23 cellular contexts compared by ENCODE assay signal in genomic region chr4:74665346-74665745, GRCh38.
DNase-seq lines count a peak whose midpoint lies in the region; ATAC-seq, FAIRE-seq and TF ChIP-seq lines count a peak whose summit lies in the region.
"Had no signal": no experiment of that assay in that cellular context is flagged by ENCODE, and none has a peak within 500 bp of the region (broad histone marks: within the 10 kb centered on the region; RNA-seq: fewer than 3 reads in every experiment).

No MANE protein-coding gene starts in this region.

- H3K36me3 ChIP-seq in HEK293 (ENCODE audit: control insufficient read depth in 2 of 2, insufficient read depth in 1 of 2, low read length in 2 of 2) (no peaks in the 10 kb centered on the region), GM12878 (ENCODE audit: control insufficient read depth in 2 of 2, insufficient read depth in 2 of 2, low read length in 1 of 2) (no peaks in the 10 kb centered on the region), mesenchymal stem cell (ENCODE audit: control insufficient read depth in 1 of 2, insufficient read depth in 2 of 2, low read depth in 1 of 2, low read length in 2 of 2) (no peaks in the 10 kb centered on the region)
- H3K36me3 ChIP-seq: ascending aorta, BE2C, heart left ventricle, tibial nerve had no signal

- H2BK120ac ChIP-seq in mesenchymal stem cell (ENCODE audit: low read depth, low read length): no peak overlapping the region

- H3K4me1 ChIP-seq in HEK293 (ENCODE audit: control insufficient read depth, insufficient read depth, low read length) (peaks cover 4% of the 10 kb centered on the region; the same call in 1 of the 2 replicates), GM12878 (ENCODE audit: control insufficient read depth, insufficient read depth, low read length) (no peaks in the 10 kb centered on the region), mesenchymal stem cell (ENCODE audit: control insufficient read depth, insufficient read depth, low read depth, low read length) (no peaks in the 10 kb centered on the region)
- H3K4me1 ChIP-seq: ascending aorta, BE2C, heart left ventricle had no signal

- 6% methylated on average over 4 of the region's 4 CpGs for WGBS in GM12878 (ENCODE audit: insufficient coverage, insufficient replicate concordance, low lambda C conversion rate, missing lambda C conversion rate)
- WGBS in mesenchymal stem cell: 94% methylated on average over 3 of the region's 4 CpGs

- TF ChIP-seq RAD21 in GM12878 (IDR thresholded peaks at IDR 0.05; ENCODE audit: insufficient read depth, low read depth, low read length): no peak

- POLR2A ChIA-PET in HEK293 (lab: Yijun Ruan, JAX): no interaction called here
- POLR2A ChIA-PET in GM12878 (lab: Charles Lee): no interaction called here

- H3K4me3 ChIP-seq in HEK293 (ENCODE audit: low read depth, low read length) (no peak overlapping the region), GM12878 (no peak overlapping the region), mesenchymal stem cell (ENCODE audit: insufficient read depth in 1 of 2, low read depth in 1 of 2, low read length in 2 of 2) (no peak overlapping the region)
- H3K4me3 ChIP-seq: ascending aorta, heart left ventricle, lung, tibial nerve had no signal

- intact Hi-C loops in GM12878 (cut with micrococcal nuclease; ENCODE audit: unreplicated experiment): no loop called here

- H4K8ac ChIP-seq in mesenchymal stem cell (ENCODE audit: low read length): peak overlapping the region; percentile 3

- no peak for TF ChIP-seq EP300 in GM12878 (IDR thresholded peaks at IDR 0.05; ENCODE audit: borderline replicate concordance in 1 of 2, control insufficient read depth in 1 of 2, low read depth in 2 of 2, low read length in 2 of 2)

- no peaks in the 10 kb centered on the region for H4K20me1 ChIP-seq in GM12878 (ENCODE audit: control insufficient read depth, insufficient read depth)

- TF ChIP-seq CTCF in HEK293 (tag by site-specific recombination; IDR thresholded peaks at IDR 0.05) (no peak), GM12878 (IDR thresholded peaks at IDR 0.05 in 2 of 3, conservative IDR thresholded peaks at IDR 0.05 in 1 of 3; ENCODE audit: control insufficient read depth in 2 of 3, extremely low read depth in 1 of 3, insufficient read depth in 1 of 3, low read depth in 3 of 3, low read length in 3 of 3) (no peak)

- DNase-seq in GM12878 (ENCODE audit: low read depth, low spot score) (no peak), mesenchymal stem cell (no peak)
- DNase-seq: activated CD4-positive, alpha-beta T cell treated with anti-CD3 and anti-CD28 coated beads, Interleukin-2, amount 10 ng/mL, durations not matched to agents 7 days and 5 days; activated gamma-delta T cell treated with Interleukin-2 at 50 U/mL for 16 hours; BE2C; effector memory CD4-positive, alpha-beta T cell; heart left ventricle; naive thymus-derived CD8-positive, alpha-beta T cell; NCI-H1105; NCI-H2081; NCI-H510A; SHP77; stimulated activated naive CD8-positive, alpha-beta T cell treated with anti-CD3 and anti-CD28 coated beads, Interleukin-15, Interleukin-2, amounts not matched to agents 100 U/mL and 50 U/mL, for 24 hours had no signal

- H3K27ac ChIP-seq in HEK293 (ENCODE audit: extremely low read depth, low read depth, low read length) (no peak overlapping the region), GM12878 (ENCODE audit: control insufficient read depth, insufficient read depth) (no peak overlapping the region), mesenchymal stem cell (ENCODE audit: low read length, poor library complexity, severe bottlenecking) (no peak overlapping the region)
- H3K27ac ChIP-seq: ascending aorta, heart left ventricle, KMS-11, tibial nerve had no signal

- peak overlapping the region in 1 of 2 experiments; percentile 75 for H3K4ac ChIP-seq in mesenchymal stem cell (ENCODE audit: low read depth in 1 of 2, low read length in 2 of 2)

- no peaks in the 10 kb centered on the region for H3K79me1 ChIP-seq in mesenchymal stem cell (replicated peaks; ENCODE audit: low read length, poor library complexity, severe bottlenecking)

- H2BK15ac ChIP-seq in mesenchymal stem cell (ENCODE audit: low read depth, poor library complexity, severe bottlenecking): no peak overlapping the region

- peak overlapping the region; percentile 6 to 79 for H3K18ac ChIP-seq in mesenchymal stem cell (ENCODE audit: low read depth in 1 of 2, low read length in 2 of 2)

- BruUV-seq in GM12878 (replicated peaks; lab: Mats Ljungman, UMichigan): no TSS peak

- H3K9me3 ChIP-seq in HEK293 (ENCODE audit: control insufficient read depth, insufficient read depth, low read depth, low read length) (no peaks in the 10 kb centered on the region), GM12878 (replicated peaks; ENCODE audit: control insufficient read depth, insufficient read depth, low read length) (no peaks in the 10 kb centered on the region), mesenchymal stem cell (ENCODE audit: control insufficient read depth, low read length) (no peaks in the 10 kb centered on the region)
- H3K9me3 ChIP-seq: ascending aorta, BE2C, heart left ventricle, tibial nerve had no signal

- RAD21 ChIA-PET in GM12878 (lab: Charles Lee; ENCODE audit: unreplicated experiment): interaction anchor here (1.2 kb wide), 1 partner anchor 10 kb away, joined by 3 read pairs; no protein-coding TSS in a partner anchor

- H3K4me2 ChIP-seq in GM12878 (ENCODE audit: control insufficient read depth, insufficient read depth): no peak overlapping the region
- H3K4me2 ChIP-seq in mesenchymal stem cell (ENCODE audit: low read length, poor library complexity, severe bottlenecking): no peak overlapping the region
- H3K4me2 ChIP-seq: KMS-11 had no signal

- H3K14ac ChIP-seq in mesenchymal stem cell (ENCODE audit: low read length in 2 of 2): peak overlapping the region in 1 of 2 experiments; percentile 68

- ATAC-seq in GM18867 (IDR thresholded peaks at IDR 0.05; ENCODE audit: unreplicated experiment) (peak; percentile 55), GM12878 (peak; percentile 64), HG03175 (IDR thresholded peaks at IDR 0.05; ENCODE audit: unreplicated experiment) (no peak), GM21367 (IDR thresholded peaks at IDR 0.05; ENCODE audit: unreplicated experiment) (no peak), GM18505 (IDR thresholded peaks at IDR 0.05; ENCODE audit: unreplicated experiment) (no peak)
- ATAC-seq: heart left ventricle; naive thymus-derived CD8-positive, alpha-beta T cell; stimulated activated naive CD8-positive, alpha-beta T cell treated with anti-CD3 and anti-CD28 coated beads, Interleukin-15, Interleukin-2, amounts not matched to agents 100 U/mL and 50 U/mL, for 24 hours had no signal

- H3K9ac ChIP-seq in GM12878 (ENCODE audit: control insufficient read depth, insufficient read depth, low read length) (no peak overlapping the region), mesenchymal stem cell (ENCODE audit: low read length) (no peak overlapping the region)
- H3K9ac ChIP-seq: KMS-11 had no signal

- no peak for TF ChIP-seq POLR2A in GM12878 (IDR thresholded peaks at IDR 0.05; ENCODE audit: low read depth, low read length)
- TF ChIP-seq POLR2A in GM18505 (IDR thresholded peaks at IDR 0.05; ENCODE audit: borderline replicate concordance, extremely low read depth, insufficient read depth, insufficient read length): no peak

- no peaks in the 10 kb centered on the region for H3K27me3 ChIP-seq in GM12878 (replicated peaks in 1 of 2; ENCODE audit: control insufficient read depth in 2 of 2, insufficient read depth in 2 of 2, low read length in 1 of 2)
- no peaks in the 10 kb centered on the region for H3K27me3 ChIP-seq in mesenchymal stem cell (ENCODE audit: control insufficient read depth in 1 of 2, insufficient read depth in 1 of 2, low read length in 2 of 2)
- H3K27me3 ChIP-seq: ascending aorta, BE2C, tibial nerve had no signal

- H2BK12ac ChIP-seq in mesenchymal stem cell (ENCODE audit: low read length in 2 of 2): peak overlapping the region in 1 of 2 experiments; percentile 99

- CTCF ChIA-PET in HEK293 (lab: Yijun Ruan, JAX): interaction anchor here (0.6 to 1.4 kb wide), 2 partner anchors 40 to 127 kb away, joined by 4 read pairs; no protein-coding TSS in a partner anchor
- CTCF ChIA-PET in GM12878 (lab: Yijun Ruan, JAX): interaction anchor here (1.1 to 2.5 kb wide), 4 partner anchors 10 to 345 kb away, joined by 3 to 10 read pairs (median 7); no protein-coding TSS in a partner anchor

- in situ Hi-C loops in GM12878 (cut with MboI): no loop called here

- no peak for FAIRE-seq in GM12878 (lab: Jason Lieb, UNC)
- FAIRE-seq: TTC549 had no signal

- no peaks in the 10 kb centered on the region for H3K79me2 ChIP-seq in GM12878 (ENCODE audit: control insufficient read depth, insufficient read depth, low read length)

- no peak overlapping the region for H2BK5ac ChIP-seq in mesenchymal stem cell (ENCODE audit: low read depth, low read length, poor library complexity, severe bottlenecking)

- H3K23ac ChIP-seq in mesenchymal stem cell (ENCODE audit: low read length in 2 of 2): peak overlapping the region in 1 of 2 experiments; percentile 23

- H4K91ac ChIP-seq in mesenchymal stem cell (ENCODE audit: low read length): peak overlapping the region; percentile 65

- SMC1A ChIA-PET in GM12878 (lab: Charles Lee; ENCODE audit: uncharacterized antibody, unreplicated experiment): interaction anchor here (1.3 kb wide), 1 partner anchor 16 kb away, joined by 3 read pairs; no protein-coding TSS in a partner anchor

- no peak overlapping the region for H2AK5ac ChIP-seq in mesenchymal stem cell (ENCODE audit: low read length, severe bottlenecking)

- H2AFZ ChIP-seq in GM12878 (ENCODE audit: control insufficient read depth, low read depth, low read length) (no peak overlapping the region), mesenchymal stem cell (ENCODE audit: low read depth, low read length) (no peak overlapping the region)

TF ChIP-seq in GM12878, 131 proteins besides CTCF, POLR2A, EP300 and RAD21:
- no peak for TF ChIP-seq TCF7 (IDR thresholded peaks at IDR 0.05; ENCODE audit: borderline replicate concordance)
- TF ChIP-seq, protein P1, sequence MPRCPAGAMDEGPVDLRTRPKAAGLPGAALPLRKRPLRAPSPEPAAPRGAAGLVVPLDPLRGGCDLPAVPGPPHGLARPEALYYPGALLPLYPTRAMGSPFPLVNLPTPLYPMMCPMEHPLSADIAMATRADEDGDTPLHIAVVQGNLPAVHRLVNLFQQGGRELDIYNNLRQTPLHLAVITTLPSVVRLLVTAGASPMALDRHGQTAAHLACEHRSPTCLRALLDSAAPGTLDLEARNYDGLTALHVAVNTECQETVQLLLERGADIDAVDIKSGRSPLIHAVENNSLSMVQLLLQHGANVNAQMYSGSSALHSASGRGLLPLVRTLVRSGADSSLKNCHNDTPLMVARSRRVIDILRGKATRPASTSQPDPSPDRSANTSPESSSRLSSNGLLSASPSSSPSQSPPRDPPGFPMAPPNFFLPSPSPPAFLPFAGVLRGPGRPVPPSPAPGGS (IDR thresholded peaks at IDR 0.05; ENCODE audit: borderline replicate concordance, insufficient read depth, low read depth, low read length, poor library complexity, severe bottlenecking): peak; percentile 48
TF ChIP-seq in GM12878: peak in this region for 1.

Comparison
In these comparisons a context has a peak if more than half of its experiments do, and no peak if none do; other contexts are left out.
1. ATAC-seq: peak in GM18867 (single experiment) and GM12878 (single experiment); none in HG03175 (single experiment), GM21367 (single experiment) and GM18505 (single experiment).